Comparison of ENCODE assay signal across 7 cellular contexts in the genomic region with DNA sequence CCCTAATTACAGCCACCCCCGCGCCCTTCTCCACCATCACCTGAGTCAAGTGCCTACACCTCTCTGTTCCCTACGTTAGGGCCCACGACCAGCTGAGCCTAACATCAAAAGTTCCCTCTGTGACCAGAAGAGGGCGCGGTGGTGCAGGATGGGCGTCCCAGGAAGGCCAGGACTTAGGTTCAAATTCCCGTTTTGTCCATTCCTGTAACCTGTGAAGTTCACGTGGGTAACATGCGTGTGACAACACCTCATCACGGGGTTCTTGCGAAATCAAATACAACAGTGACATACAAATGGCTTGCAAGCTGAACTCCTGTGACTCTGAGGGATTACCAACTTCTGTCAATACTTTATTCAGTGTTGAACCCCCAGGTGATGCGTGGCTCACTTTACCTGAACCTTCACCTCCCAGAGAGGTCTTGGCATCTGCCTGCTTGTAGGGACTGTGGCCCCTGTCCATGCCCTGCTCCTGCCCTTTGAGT.
DNase-seq lines count a peak whose midpoint lies in the region; TF ChIP-seq lines count a peak whose summit lies in the region.

No MANE protein-coding gene starts in this region.

- TF ChIP-seq CTCF in GM12872 (IDR thresholded peaks at IDR 0.05; ENCODE audit: insufficient read depth, low read depth, low read length) (peak; percentile 89), WERI-Rb-1 (IDR thresholded peaks at IDR 0.05; ENCODE audit: low read depth, low read length) (peak; percentile 87), cardiac fibroblast (IDR thresholded peaks at IDR 0.05; ENCODE audit: low read depth, low read length) (peak; percentile 77), liver (IDR thresholded peaks at IDR 0.05; ENCODE audit: low read depth, low read length, missing input control) (peak; percentile 74)

- TF ChIP-seq RAD21 in liver (IDR thresholded peaks at IDR 0.05) = peak; percentile 86 to 95

- 31% methylated on average over 13 of the region's 13 CpGs for WGBS in liver

- H3K9ac ChIP-seq in liver (ENCODE audit: low read depth in 1 of 2, low read length in 2 of 2) = no peak overlapping the region

- H3K36me3 ChIP-seq in WERI-Rb-1 (no peaks in the 10 kb centered on the region), liver (ENCODE audit: control insufficient read depth in 4 of 4, insufficient read depth in 3 of 4, low read depth in 1 of 4, low read length in 3 of 4) (no peaks in the 10 kb centered on the region)

- DNase-seq in NCI-H1694 (lab: John Stamatoyannopoulos, UW) = peak; percentile 60
- DNase-seq in WERI-Rb-1 = peak; percentile 72
- DNase-seq in cardiac fibroblast (ENCODE audit: low read depth in 2 of 2) = peak; percentile 56 to 60
- DNase-seq in stimulated activated CD8-positive, alpha-beta memory T cell treated with anti-CD3 and anti-CD28 coated beads, Interleukin-15, amount 100 ng/mL, for 24 hours (ENCODE audit: low read depth) = peak; percentile 31
- no peak for DNase-seq in GF-D8 (lab: John Stamatoyannopoulos, UW)

- no peak overlapping the region for H3K4me3 ChIP-seq in WERI-Rb-1 (ENCODE audit: low read depth, low read length)
- H3K4me3 ChIP-seq in cardiac fibroblast (replicated peaks in 1 of 2; ENCODE audit: low read depth in 2 of 2, low read length in 2 of 2) = no peak overlapping the region
- H3K4me3 ChIP-seq in liver (ENCODE audit: low read depth in 1 of 3, low read length in 3 of 3) = no peak overlapping the region

- no peak overlapping the region for H3K27ac ChIP-seq in WERI-Rb-1
- peak overlapping the region; percentile 21 to 37 for H3K27ac ChIP-seq in liver (ENCODE audit: low read depth in 1 of 2, low read length in 2 of 2)

- H3K27me3 ChIP-seq in WERI-Rb-1 (ENCODE audit: insufficient read depth, low read depth, severe bottlenecking) (no peaks in the 10 kb centered on the region), liver (ENCODE audit: control insufficient read depth in 4 of 4, insufficient read depth in 4 of 4, low read length in 3 of 4) (no peaks in the 10 kb centered on the region)

- peaks cover 0 to 1% (median 0%) of the 10 kb centered on the region in 4 donors for H3K4me1 ChIP-seq in liver (ENCODE audit: control insufficient read depth in 4 of 4, insufficient read depth in 4 of 4, low read length in 3 of 4)

- no peaks in the 10 kb centered on the region for H3K9me3 ChIP-seq in WERI-Rb-1 (ENCODE audit: severe bottlenecking)
- H3K9me3 ChIP-seq in liver (ENCODE audit: control insufficient read depth in 4 of 4, low read length in 3 of 4) = no peaks in the 10 kb centered on the region

TF ChIP-seq in liver, 16 proteins besides CTCF, POLR2A, EP300 and RAD21:
- TF ChIP-seq, protein P1, sequence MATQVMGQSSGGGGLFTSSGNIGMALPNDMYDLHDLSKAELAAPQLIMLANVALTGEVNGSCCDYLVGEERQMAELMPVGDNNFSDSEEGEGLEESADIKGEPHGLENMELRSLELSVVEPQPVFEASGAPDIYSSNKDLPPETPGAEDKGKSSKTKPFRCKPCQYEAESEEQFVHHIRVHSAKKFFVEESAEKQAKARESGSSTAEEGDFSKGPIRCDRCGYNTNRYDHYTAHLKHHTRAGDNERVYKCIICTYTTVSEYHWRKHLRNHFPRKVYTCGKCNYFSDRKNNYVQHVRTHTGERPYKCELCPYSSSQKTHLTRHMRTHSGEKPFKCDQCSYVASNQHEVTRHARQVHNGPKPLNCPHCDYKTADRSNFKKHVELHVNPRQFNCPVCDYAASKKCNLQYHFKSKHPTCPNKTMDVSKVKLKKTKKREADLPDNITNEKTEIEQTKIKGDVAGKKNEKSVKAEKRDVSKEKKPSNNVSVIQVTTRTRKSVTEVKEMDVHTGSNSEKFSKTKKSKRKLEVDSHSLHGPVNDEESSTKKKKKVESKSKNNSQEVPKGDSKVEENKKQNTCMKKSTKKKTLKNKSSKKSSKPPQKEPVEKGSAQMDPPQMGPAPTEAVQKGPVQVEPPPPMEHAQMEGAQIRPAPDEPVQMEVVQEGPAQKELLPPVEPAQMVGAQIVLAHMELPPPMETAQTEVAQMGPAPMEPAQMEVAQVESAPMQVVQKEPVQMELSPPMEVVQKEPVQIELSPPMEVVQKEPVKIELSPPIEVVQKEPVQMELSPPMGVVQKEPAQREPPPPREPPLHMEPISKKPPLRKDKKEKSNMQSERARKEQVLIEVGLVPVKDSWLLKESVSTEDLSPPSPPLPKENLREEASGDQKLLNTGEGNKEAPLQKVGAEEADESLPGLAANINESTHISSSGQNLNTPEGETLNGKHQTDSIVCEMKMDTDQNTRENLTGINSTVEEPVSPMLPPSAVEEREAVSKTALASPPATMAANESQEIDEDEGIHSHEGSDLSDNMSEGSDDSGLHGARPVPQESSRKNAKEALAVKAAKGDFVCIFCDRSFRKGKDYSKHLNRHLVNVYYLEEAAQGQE (IDR thresholded peaks at IDR 0.05) = peak; percentile 25
- peak; percentile 54 for TF ChIP-seq FOXA2 (IDR thresholded peaks at IDR 0.05)
- TF ChIP-seq SP1 (IDR thresholded peaks at IDR 0.05) = peak; percentile 71
- TF ChIP-seq, protein P2, sequence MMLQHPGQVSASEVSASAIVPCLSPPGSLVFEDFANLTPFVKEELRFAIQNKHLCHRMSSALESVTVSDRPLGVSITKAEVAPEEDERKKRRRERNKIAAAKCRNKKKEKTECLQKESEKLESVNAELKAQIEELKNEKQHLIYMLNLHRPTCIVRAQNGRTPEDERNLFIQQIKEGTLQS (IDR thresholded peaks at IDR 0.05) = no peak
- peak; percentile 93 to 97 for TF ChIP-seq RXRA (IDR thresholded peaks at IDR 0.05)
- TF ChIP-seq NR2F2 (IDR thresholded peaks at IDR 0.05) = peak; percentile 46
- TF ChIP-seq JUND (IDR thresholded peaks at IDR 0.05) = peak; percentile 39 to 43
- peak; percentile 44 for TF ChIP-seq YY1 (IDR thresholded peaks at IDR 0.05)
- TF ChIP-seq HNF4A (conservative IDR thresholded peaks at IDR 0.05) = peak; percentile 86 to 91
- TF ChIP-seq, protein P3, sequence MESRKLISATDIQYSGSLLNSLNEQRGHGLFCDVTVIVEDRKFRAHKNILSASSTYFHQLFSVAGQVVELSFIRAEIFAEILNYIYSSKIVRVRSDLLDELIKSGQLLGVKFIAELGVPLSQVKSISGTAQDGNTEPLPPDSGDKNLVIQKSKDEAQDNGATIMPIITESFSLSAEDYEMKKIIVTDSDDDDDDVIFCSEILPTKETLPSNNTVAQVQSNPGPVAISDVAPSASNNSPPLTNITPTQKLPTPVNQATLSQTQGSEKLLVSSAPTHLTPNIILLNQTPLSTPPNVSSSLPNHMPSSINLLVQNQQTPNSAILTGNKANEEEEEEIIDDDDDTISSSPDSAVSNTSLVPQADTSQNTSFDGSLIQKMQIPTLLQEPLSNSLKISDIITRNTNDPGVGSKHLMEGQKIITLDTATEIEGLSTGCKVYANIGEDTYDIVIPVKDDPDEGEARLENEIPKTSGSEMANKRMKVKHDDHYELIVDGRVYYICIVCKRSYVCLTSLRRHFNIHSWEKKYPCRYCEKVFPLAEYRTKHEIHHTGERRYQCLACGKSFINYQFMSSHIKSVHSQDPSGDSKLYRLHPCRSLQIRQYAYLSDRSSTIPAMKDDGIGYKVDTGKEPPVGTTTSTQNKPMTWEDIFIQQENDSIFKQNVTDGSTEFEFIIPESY (IDR thresholded peaks at IDR 0.05) = no peak
- TF ChIP-seq HNF4G (IDR thresholded peaks at IDR 0.05) = peak; percentile 67
- TF ChIP-seq EGR1 (IDR thresholded peaks at IDR 0.05; ENCODE audit: low read depth in 2 of 2) = no peak
